7 cellular contexts compared by ENCODE assay signal in the genomic region with DNA sequence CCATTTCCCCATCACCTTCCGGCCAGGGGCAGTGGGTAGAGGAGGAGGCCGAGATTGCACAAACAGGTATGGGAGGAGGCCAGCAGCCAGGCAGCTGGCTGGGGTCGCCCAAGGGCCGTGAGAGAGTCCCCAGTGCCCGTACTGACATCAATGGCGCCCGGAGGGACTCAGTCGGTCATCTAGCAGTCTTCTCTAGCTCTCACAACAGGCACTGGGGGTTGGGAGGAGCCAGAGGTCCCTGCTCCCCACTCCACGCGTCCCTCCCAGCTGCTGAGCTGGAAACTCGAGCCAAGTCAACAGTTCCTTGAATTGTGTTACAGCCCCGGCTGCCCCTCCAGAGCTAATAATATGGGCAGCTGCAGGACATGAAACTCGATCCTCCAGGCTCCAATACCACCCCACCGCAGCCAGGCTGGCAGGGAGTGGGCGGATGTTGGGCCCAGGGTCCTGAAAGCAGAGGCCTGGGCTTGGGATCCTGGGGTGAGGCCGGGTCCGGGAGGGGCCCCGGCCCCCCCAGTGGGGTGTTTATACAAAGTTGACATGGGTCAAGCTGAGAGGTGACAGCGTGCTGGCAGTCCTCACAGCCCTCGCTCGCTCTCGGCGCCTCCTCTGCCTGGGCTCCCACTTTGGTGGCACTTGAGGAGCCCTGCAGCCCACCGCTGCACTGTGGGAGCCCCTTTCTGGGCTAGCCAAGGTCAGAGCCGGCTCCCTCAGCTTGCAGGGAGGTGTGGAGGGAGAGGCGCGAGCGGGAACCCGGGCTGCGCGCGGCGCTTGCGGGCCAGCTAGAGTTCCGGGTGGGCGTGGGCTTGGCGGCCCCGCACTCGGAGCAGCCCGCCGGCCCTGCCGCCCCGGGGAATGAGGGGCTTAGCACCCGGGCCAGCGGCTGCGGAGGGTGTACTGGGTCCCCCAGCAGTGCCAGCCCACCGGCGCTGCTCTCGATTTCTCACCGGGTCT. TPM values are rescaled to one million over a fixed set of nuclear protein-coding genes. Genes with fewer than 3 reads are reported as not detected.
A peak's percentile ranks its signal among the peaks of the same experiment; 100 is the strongest.
DNase-seq lines count a peak whose midpoint lies in the region; ATAC-seq and TF ChIP-seq lines count a peak whose summit lies in the region.
"Not testable (repeated sequence)": the region's sequence is repeated elsewhere in the genome, so short reads cannot be mapped to it uniquely, and the experiment has no call there.

No MANE protein-coding gene starts in this region.

- H3K4me1 Mint-ChIP-seq in activated CD4-positive, alpha-beta T cell treated with anti-CD3 and anti-CD28 coated beads, Interleukin-2, amount 10 ng/mL, durations not matched to agents 7 days and 5 days = peaks cover 79% of the 10 kb centered on the region

- H3K27me3 ChIP-seq in IMR-90 (ENCODE audit: control insufficient read depth, insufficient read depth, low read length) = not testable (repeated sequence)

- peak; percentile 25 for ATAC-seq in IMR-90 (ENCODE audit: low read depth)
- ATAC-seq in Right ventricle myocardium superior (ENCODE audit: poor library complexity) = peak; percentile 9

- peak overlapping the region; percentile 6 for H2BK5ac ChIP-seq in IMR-90 (ENCODE audit: low read depth, low read length, poor library complexity, severe bottlenecking)

- peak overlapping the region; percentile 58 for H4K5ac ChIP-seq in IMR-90 (ENCODE audit: low read depth, low read length)

- peak overlapping the region; percentile 67 for H3K18ac ChIP-seq in IMR-90 (ENCODE audit: low read depth, low read length)

- not testable (repeated sequence) for H3K36me3 ChIP-seq in IMR-90 (ENCODE audit: control insufficient read depth, insufficient read depth, low read length); mesodermal cell (ENCODE audit: control insufficient read depth, insufficient read depth, low read length)

- H2AFZ ChIP-seq in IMR-90 (replicated peaks; ENCODE audit: low read length, poor library complexity) = peak overlapping the region; percentile 84

- POLR2A ChIA-PET in IMR-90 (lab: Charles Lee; ENCODE audit: unreplicated experiment) = not testable (repeated sequence)
- POLR2A ChIA-PET in activated CD4-positive, alpha-beta T cell treated with anti-CD3 and anti-CD28 coated beads, Interleukin-2, amount 10 ng/mL, durations not matched to agents 7 days and 5 days (lab: Charles Lee) = interaction anchor here (0.6 to 1.6 kb wide), 6 partner anchors 20 to 224 kb away, joined by 3 to 6 read pairs (median 3); no protein-coding TSS in a partner anchor

- peak; percentile 63 for DNase-seq in IMR-90
- DNase-seq in NCI-H510A (lab: John Stamatoyannopoulos, UW) = peak; percentile 96
- not testable (repeated sequence) for DNase-seq in activated CD4-positive, alpha-beta T cell treated with anti-CD3 and anti-CD28 coated beads, Interleukin-2, amount 10 ng/mL, durations not matched to agents 7 days and 5 days
- DNase-seq in Right ventricle myocardium superior = peak; percentile 85
- DNase-seq in retinal pigment epithelial cell (ENCODE audit: low read depth) = peak; percentile 72

- dilution Hi-C loops in IMR-90 (cut with HindIII; ENCODE audit: low sequenced_read_pairs, unreplicated experiment) = not testable (repeated sequence)

- peak overlapping the region; percentile 86 for H3K4ac ChIP-seq in IMR-90 (ENCODE audit: low read depth, low read length)

- not testable (repeated sequence) for H3K56ac ChIP-seq in IMR-90 (ENCODE audit: extremely low read depth, insufficient read depth, low read length)

- WGBS in IMR-90 (ENCODE audit: extremely low coverage in 2 of 2, insufficient read length in 1 of 2), 2 experiments = 81% methylated on average over 3 of the region's 50 CpGs; no CpG with 5 or more reads in 1 of the 2 experiments
- 82 to 87% methylated on average over 33 to 40 of the region's 50 CpGs for WGBS in mesodermal cell (ENCODE audit: insufficient coverage in 2 of 2), 2 experiments

- H3K23ac ChIP-seq in IMR-90 (ENCODE audit: low read depth, low read length) = not testable (repeated sequence)

- H2AK9ac ChIP-seq in IMR-90 (replicated peaks; ENCODE audit: low read depth, low read length, poor library complexity) = peak overlapping the region; percentile 92

- intact Hi-C loops in IMR-90 (cut with micrococcal nuclease) = loop anchor here (5.0 kb wide), 1 partner anchor 428 kb away; no protein-coding TSS in a partner anchor
- intact Hi-C loops in Right ventricle myocardium superior (cut with DNase I) = loop anchor here (10.0 kb wide), 1 partner anchor 51 kb away; a partner anchor contains a TSS

- peaks cover 33% of the 10 kb centered on the region for H3K4me1 ChIP-seq in IMR-90 (ENCODE audit: control insufficient read depth, insufficient read depth, low read length)
- peaks cover 41% of the 10 kb centered on the region for H3K4me1 ChIP-seq in mesodermal cell (ENCODE audit: control insufficient read depth, insufficient read depth, low read length, poor library complexity, severe bottlenecking)

- peak overlapping the region; percentile 78 for H2BK120ac ChIP-seq in IMR-90 (ENCODE audit: low read depth, low read length)

- BruUV-seq in IMR-90 (replicated peaks; lab: Mats Ljungman, UMichigan) = not testable (repeated sequence)

- TF ChIP-seq POLR2A in IMR-90 (IDR thresholded peaks at IDR 0.05; ENCODE audit: low read depth, low read length) = not testable (repeated sequence)

- H4K20me1 ChIP-seq in IMR-90 (ENCODE audit: insufficient read depth, low read length) = not testable (repeated sequence)

- H3K27me3 Mint-ChIP-seq in activated CD4-positive, alpha-beta T cell treated with anti-CD3 and anti-CD28 coated beads, Interleukin-2, amount 10 ng/mL, durations not matched to agents 7 days and 5 days = not testable (repeated sequence)

- CTCF ChIA-PET in IMR-90 (lab: Yijun Ruan, JAX) = interaction anchor here (1.6 kb wide), 1 partner anchor 12 kb away, joined by 3 read pairs; no protein-coding TSS in a partner anchor
- CTCF ChIA-PET in activated CD4-positive, alpha-beta T cell treated with anti-CD3 and anti-CD28 coated beads, Interleukin-2, amount 10 ng/mL, durations not matched to agents 7 days and 5 days (lab: Charles Lee) = interaction anchor here (0.8 to 3.3 kb wide), 3 partner anchors 9 to 65 kb away, joined by 3 to 18 read pairs (median 7); a partner anchor contains a TSS

- H3K4me3 Mint-ChIP-seq in activated CD4-positive, alpha-beta T cell treated with anti-CD3 and anti-CD28 coated beads, Interleukin-2, amount 10 ng/mL, durations not matched to agents 7 days and 5 days = not testable (repeated sequence)

- peak overlapping the region; percentile 69; the same call in 1 of the 3 replicates for H2BK15ac ChIP-seq in IMR-90 (ENCODE audit: low read depth, low read length)

- H2AK5ac ChIP-seq in IMR-90 (ENCODE audit: low read depth, low read length) = peak overlapping the region; percentile 84

- H3K4me3 ChIP-seq in IMR-90 (ENCODE audit: insufficient read depth, low read depth, low read length); mesodermal cell (ENCODE audit: extremely low read depth, insufficient read depth, low read length, poor library complexity, severe bottlenecking); retinal pigment epithelial cell (ENCODE audit: low read length): not testable (repeated sequence)

- peaks cover 18% of the 10 kb centered on the region for H3K9me1 ChIP-seq in IMR-90 (ENCODE audit: insufficient read depth, low read length)

- H3K27ac ChIP-seq in IMR-90 (ENCODE audit: insufficient read depth, low read length) (peak overlapping the region; percentile 58), cingulate gyrus (ENCODE audit: low read depth, low read length) (peak overlapping the region; percentile 92), mesodermal cell (ENCODE audit: low read depth, low read length, severe bottlenecking) (peak overlapping the region; percentile 74)

- H3K36me3 Mint-ChIP-seq in activated CD4-positive, alpha-beta T cell treated with anti-CD3 and anti-CD28 coated beads, Interleukin-2, amount 10 ng/mL, durations not matched to agents 7 days and 5 days (ENCODE audit: low read depth) = peaks cover 10% of the 10 kb centered on the region

- H4K91ac ChIP-seq in IMR-90 (ENCODE audit: insufficient read depth, low read depth, low read length) = peak overlapping the region; percentile 86

- not testable (repeated sequence) for H3K9me3 Mint-ChIP-seq in activated CD4-positive, alpha-beta T cell treated with anti-CD3 and anti-CD28 coated beads, Interleukin-2, amount 10 ng/mL, durations not matched to agents 7 days and 5 days

- not testable (repeated sequence) for TF ChIP-seq CTCF in IMR-90 (conservative IDR thresholded peaks at IDR 0.05; ENCODE audit: low read depth, low read length); retinal pigment epithelial cell (conservative IDR thresholded peaks at IDR 0.05; ENCODE audit: low read depth, low read length)

- peak overlapping the region; percentile 64 for H3K14ac ChIP-seq in IMR-90 (replicated peaks; ENCODE audit: low read depth, low read length)

- not testable (repeated sequence) for H3K9me3 ChIP-seq in IMR-90 (ENCODE audit: control insufficient read depth, insufficient read depth, low read length); mesodermal cell (ENCODE audit: control insufficient read depth, low read length)

- peak overlapping the region; percentile 66 for H3K27ac Mint-ChIP-seq in activated CD4-positive, alpha-beta T cell treated with anti-CD3 and anti-CD28 coated beads, Interleukin-2, amount 10 ng/mL, durations not matched to agents 7 days and 5 days

- peak overlapping the region; percentile 19 to 91; a peak in 3 of 4 replicates for H4K8ac ChIP-seq in IMR-90 (ENCODE audit: low read depth in 2 of 2, low read length in 2 of 2)

- H3K4me2 ChIP-seq in IMR-90 (ENCODE audit: low read depth, low read length) = peak overlapping the region; percentile 43

- not testable (repeated sequence) for TF ChIP-seq RAD21 in IMR-90 (IDR thresholded peaks at IDR 0.05; ENCODE audit: low read length)

- in situ Hi-C loops in IMR-90 (cut with MboI; ENCODE audit: low sequenced_read_pairs) = loop anchor here (10.0 kb wide), 1 partner anchor 361 kb away; a partner anchor contains a TSS

- H2BK20ac ChIP-seq in IMR-90 (ENCODE audit: low read depth, low read length) = peak overlapping the region; percentile 43; the same call in 1 of the 2 replicates

- H3K79me1 ChIP-seq in IMR-90 (ENCODE audit: low read depth in 1 of 2, low read length in 2 of 2) = peaks cover 0 to 13% of the 10 kb centered on the region in 2 experiments; a peak in 2 of 4 replicates

- H3K9ac ChIP-seq in IMR-90 (ENCODE audit: low read depth, low read length) = not testable (repeated sequence)

RNA-seq across cellular contexts. Expression of a gene that starts 29.2 kb away (rescaled TPM):
- 18.3 and 19.2 TPM in 2 replicates for total RNA-seq in IMR-90 (2012; rRNA removed)
- 23.1 and 24.0 TPM in 2 replicates for polyA plus RNA-seq in IMR-90 (2012; rRNA removed)
- 18.5 and 22.8 TPM in 2 replicates for polyA plus RNA-seq in IMR-90 (2012; cell fraction: cytosol; rRNA removed)
- polyA plus RNA-seq in IMR-90 (2012; cell fraction: nucleus; rRNA removed; ENCODE audit: low replicate concordance) = 28.0 and 41.8 TPM in 2 replicates
- 10 to 100 TPM; 31.8 to 34.5 TPM for total RNA-seq in activated CD4-positive, alpha-beta T cell treated with anti-CD3 and anti-CD28 coated beads, Interleukin-2, amount 10 ng/mL, durations not matched to agents 7 days and 5 days
- 26.1 TPM for total RNA-seq in Right ventricle myocardium superior
- 16.4 TPM for polyA plus RNA-seq in mesodermal cell (2013, experiment 1 of 2)
- 14.6 TPM for polyA plus RNA-seq in mesodermal cell (2013, experiment 2 of 2)

RNA-seq across cellular contexts. Expression of a gene that starts 51.8 kb away (rescaled TPM):
- total RNA-seq in IMR-90 (2012; rRNA removed) = 108 and 110 TPM in 2 replicates
- polyA plus RNA-seq in IMR-90 (2012; rRNA removed) = 31.0 and 59.6 TPM in 2 replicates
- 38.8 and 80.6 TPM in 2 replicates for polyA plus RNA-seq in IMR-90 (2012; cell fraction: cytosol; rRNA removed)
- 80.3 and 93.3 TPM in 2 replicates for polyA plus RNA-seq in IMR-90 (2012; cell fraction: nucleus; rRNA removed; ENCODE audit: low replicate concordance)
- total RNA-seq in activated CD4-positive, alpha-beta T cell treated with anti-CD3 and anti-CD28 coated beads, Interleukin-2, amount 10 ng/mL, durations not matched to agents 7 days and 5 days = 100 to 1,000 TPM; 166 to 189 TPM
- 54.8 TPM for total RNA-seq in Right ventricle myocardium superior
- polyA plus RNA-seq in mesodermal cell (2013, experiment 1 of 2) = 56.3 TPM
- 59.6 TPM for polyA plus RNA-seq in mesodermal cell (2013, experiment 2 of 2)
